ENCODE assay signal across 8 cellular contexts in genomic region chr11:75554258-75555022, GRCh38. TPM values are rescaled to one million over a fixed set of nuclear protein-coding genes. Genes with fewer than 3 reads are reported as not detected.
DNase-seq lines count a peak whose midpoint lies in the region; ATAC-seq, FAIRE-seq and TF ChIP-seq lines count a peak whose summit lies in the region.

No MANE protein-coding gene starts in this region.

- H3K4me2 ChIP-seq in osteoblast (ENCODE audit: insufficient read depth, low read length) = peak overlapping the region; percentile 76

- no peak for ATAC-seq in GM18867 (IDR thresholded peaks at IDR 0.05; ENCODE audit: unreplicated experiment)

- peak overlapping the region; percentile 41 for H3K4me3 ChIP-seq in osteoblast (ENCODE audit: insufficient read depth, low read length)

- H3K27me3 ChIP-seq in osteoblast (ENCODE audit: insufficient read depth, low read length) = no peaks in the 10 kb centered on the region

- H3K4me1 ChIP-seq in osteoblast (ENCODE audit: insufficient read depth, low read length) = peaks cover 39% of the 10 kb centered on the region

- no peaks in the 10 kb centered on the region for H3K79me2 ChIP-seq in osteoblast (ENCODE audit: insufficient read depth, low read length)

- H3K36me3 ChIP-seq in osteoblast (ENCODE audit: insufficient read depth, low read length) = no peaks in the 10 kb centered on the region

- peak overlapping the region; percentile 92 for H3K27ac ChIP-seq in osteoblast (ENCODE audit: low read depth, low read length)

- no peaks in the 10 kb centered on the region for H3K9me3 ChIP-seq in osteoblast (ENCODE audit: low read depth, low read length)

- H2AFZ ChIP-seq in osteoblast (ENCODE audit: low read length) = peak overlapping the region; percentile 67

- FAIRE-seq in frontal cortex (lab: Jason Lieb, UNC) = peak; percentile 36

- peak; percentile 100 for DNase-seq in GM04504 (ENCODE audit: low read depth)
- DNase-seq in SW480 (ENCODE audit: low spot score) = peak; percentile 56
- peak; percentile 83 for DNase-seq in frontal cortex (ENCODE audit: low spot score in 2 of 2)
- peak; percentile 98 for DNase-seq in osteoblast (ENCODE audit: insufficient read length, low spot score, missing footprints)
- no peak for DNase-seq in Kasumi-1 (lab: John Stamatoyannopoulos, UW)
- DNase-seq in stimulated activated naive CD4-positive, alpha-beta T cell treated with Interleukin-2 at 50 U/mL for 16 hours (lab: John Stamatoyannopoulos, UW) = no peak
- DNase-seq in activated naive CD4-positive, alpha-beta T cell (lab: John Stamatoyannopoulos, UW) = no peak

- no peak for TF ChIP-seq CTCF in osteoblast (IDR thresholded peaks at IDR 0.05; ENCODE audit: extremely low read depth, low read depth, low read length)

- no peaks in the 10 kb centered on the region for H4K20me1 ChIP-seq in osteoblast (ENCODE audit: insufficient read depth, low read length)

RNA-seq across cellular contexts. Expression of gene SERPINH1, which starts 7.6 kb away (rescaled TPM):
- total RNA-seq in frontal cortex (20.0 TPM), osteoblast (1,145 and 1,318 TPM in 2 replicates)

RNA-seq across cellular contexts. Expression of gene GDPD5, which starts 28.7 kb away (rescaled TPM):
- total RNA-seq in frontal cortex (12.2 TPM), osteoblast (13.4 and 14.1 TPM in 2 replicates)

Comparison
In these comparisons a context has a peak if more than half of its experiments do, and no peak if none do; other contexts are left out.
1. DNase-seq: peak in GM04504 (single experiment), SW480 (single experiment), frontal cortex (2 of 2) and osteoblast (single experiment); none in Kasumi-1 (0 of 2), stimulated activated naive CD4-positive, alpha-beta T cell treated with Interleukin-2 at 50 U/mL for 16 hours (single experiment) and activated naive CD4-positive, alpha-beta T cell (0 of 4).
2. RNA of gene SERPINH1, which starts 7.6 kb away (total RNA-seq): 1,145 to 1,318 TPM in osteoblast; 20.0 TPM in frontal cortex (single experiment); every median in the first group is over 10 times any median in the second.